Comparison of ENCODE assay signal across 23 cellular contexts in the genomic region with DNA sequence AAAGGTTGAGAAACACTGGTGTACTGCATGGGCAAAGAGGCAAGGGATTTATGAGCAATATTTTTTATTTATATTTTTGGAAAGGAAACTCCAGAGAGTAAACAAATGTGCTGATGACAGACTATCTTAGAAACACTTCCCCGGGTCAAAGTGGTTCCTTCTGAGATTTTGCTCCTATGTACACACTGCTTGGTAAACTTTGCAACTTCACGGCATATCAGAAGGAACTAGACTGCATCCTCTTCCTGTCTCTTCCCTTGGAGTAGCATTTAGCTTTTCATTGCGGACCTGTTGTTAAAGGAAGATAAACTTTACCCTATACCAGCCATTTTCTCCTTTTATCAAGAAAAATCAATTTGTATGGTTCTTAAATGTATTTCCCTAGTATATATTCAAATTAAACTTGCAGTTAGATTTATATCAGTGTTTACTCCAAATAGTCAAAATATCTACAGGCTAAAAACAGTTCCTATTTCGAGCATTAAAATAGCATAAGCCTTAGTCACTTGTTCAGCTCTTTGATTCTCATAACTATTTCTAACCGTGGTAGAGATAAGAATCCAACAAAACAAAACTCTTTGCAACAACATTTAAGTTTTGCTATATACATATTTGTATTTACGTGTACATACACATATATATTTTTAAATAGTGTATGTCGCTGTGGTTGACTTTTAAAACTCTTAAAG. TPM values are rescaled to one million over a fixed set of nuclear protein-coding genes. Genes with fewer than 3 reads are reported as not detected.
DNase-seq lines count a peak whose midpoint lies in the region; ATAC-seq and TF ChIP-seq lines count a peak whose summit lies in the region.
"Had no signal": no experiment of that assay in that cellular context is flagged by ENCODE, and none has a peak within 500 bp of the region (broad histone marks: within the 10 kb centered on the region; RNA-seq: fewer than 3 reads in every experiment).

No MANE protein-coding gene starts in this region.

- intact Hi-C loops in left ventricle myocardium inferior (cut with micrococcal nuclease), result no loop called here
- intact Hi-C loops in cardiac septum (cut with DNase I), result no loop called here
- intact Hi-C loops in colonic mucosa (cut with DNase I), result no loop called here
- intact Hi-C loops in right lobe of liver (cut with DNase I), result no loop called here
- intact Hi-C loops in transverse colon (cut with DNase I; ENCODE audit: low total_unique reads), result no loop called here
- intact Hi-C loops in activated naive CD4-positive, alpha-beta T cell treated with anti-CD3 and anti-CD28 coated beads for 36 hours (cut with micrococcal nuclease), result no loop called here
- intact Hi-C loops in posterior cingulate gyrus (cut with DNase I), result no loop called here

- H3K9me3 Mint-ChIP-seq in activated naive CD4-positive, alpha-beta T cell treated with anti-CD3 and anti-CD28 coated beads for 36 hours, result no peaks in the 10 kb centered on the region
- H3K9me3 Mint-ChIP-seq: activated CD4-positive, alpha-beta memory T cell treated with anti-CD3 and anti-CD28 coated beads, Interleukin-2, amount 10 ng/mL, durations not matched to agents 7 days and 5 days; activated naive CD8-positive, alpha-beta T cell treated with anti-CD3 and anti-CD28 coated beads, Interleukin-2, amount 10 ng/mL, durations not matched to agents 7 days and 5 days; activated T-cell treated with anti-CD3 and anti-CD28 coated beads, Interleukin-2, amount 50 U/mL, for 72 hours; CD4-positive, CD25-positive, alpha-beta regulatory T cell had no signal

- TF ChIP-seq EP300 in transverse colon (IDR thresholded peaks at IDR 0.05; ENCODE audit: low read depth), result no peak

- H3K27ac Mint-ChIP-seq in activated naive CD4-positive, alpha-beta T cell treated with anti-CD3 and anti-CD28 coated beads for 36 hours, result no peak overlapping the region
- H3K27ac Mint-ChIP-seq: activated CD4-positive, alpha-beta memory T cell treated with anti-CD3 and anti-CD28 coated beads, Interleukin-2, amount 10 ng/mL, durations not matched to agents 7 days and 5 days; activated naive CD8-positive, alpha-beta T cell treated with anti-CD3 and anti-CD28 coated beads, Interleukin-2, amount 10 ng/mL, durations not matched to agents 7 days and 5 days; activated T-cell treated with anti-CD3 and anti-CD28 coated beads, Interleukin-2, amount 50 U/mL, for 72 hours; CD4-positive, CD25-positive, alpha-beta regulatory T cell had no signal

- ATAC-seq in right lobe of liver (peak; percentile 79 to 94 (median 91)), GM21576 (IDR thresholded peaks at IDR 0.05; ENCODE audit: unreplicated experiment) (no peak)
- ATAC-seq: activated T-cell treated with anti-CD3 and anti-CD28 coated beads, Interleukin-2, amount 50 U/mL, for 72 hours had no signal

- H3K4me3 ChIP-seq in left ventricle myocardium inferior, result no peak overlapping the region
- no peak overlapping the region for H3K4me3 ChIP-seq in colonic mucosa
- no peak overlapping the region for H3K4me3 ChIP-seq in right lobe of liver
- H3K4me3 ChIP-seq in transverse colon, result no peak overlapping the region
- H3K4me3 ChIP-seq: ovary had no signal

- peaks cover 24% of the 10 kb centered on the region for H3K36me3 ChIP-seq in left ventricle myocardium inferior
- H3K36me3 ChIP-seq in colonic mucosa, result no peaks in the 10 kb centered on the region
- peaks cover 0 to 11% (median 0%) of the 10 kb centered on the region in 4 donors for H3K36me3 ChIP-seq in right lobe of liver
- peaks cover 0 to 4% (median 0%) of the 10 kb centered on the region in 4 donors for H3K36me3 ChIP-seq in transverse colon
- H3K36me3 ChIP-seq: ovary had no signal

- WGBS in right lobe of liver (ENCODE audit: insufficient coverage, low coverage, low lambda C conversion rate, missing lambda C conversion rate), result 51% methylated on average over 7 of the region's 7 CpGs
- 36 to 40% methylated on average over 7 of the region's 7 CpGs for WGBS in transverse colon (ENCODE audit: low coverage in 1 of 2), 2 donors

- H3K9me3 ChIP-seq in left ventricle myocardium inferior (replicated peaks), result no peaks in the 10 kb centered on the region
- no peaks in the 10 kb centered on the region for H3K9me3 ChIP-seq in colonic mucosa
- no peaks in the 10 kb centered on the region for H3K9me3 ChIP-seq in right lobe of liver
- no peaks in the 10 kb centered on the region for H3K9me3 ChIP-seq in transverse colon
- H3K9me3 ChIP-seq: ovary had no signal

- peak overlapping the region; percentile 22 for H3K27ac ChIP-seq in left ventricle myocardium inferior (replicated peaks)
- peak overlapping the region; percentile 16 for H3K27ac ChIP-seq in colonic mucosa
- H3K27ac ChIP-seq in right lobe of liver, result no peak overlapping the region
- peak overlapping the region in 3 of 4 donors; percentile 34 to 63 (median 55) for H3K27ac ChIP-seq in transverse colon
- H3K27ac ChIP-seq: ovary had no signal

- no peaks in the 10 kb centered on the region for H3K36me3 Mint-ChIP-seq in activated naive CD4-positive, alpha-beta T cell treated with anti-CD3 and anti-CD28 coated beads for 36 hours (ENCODE audit: low read depth)
- H3K36me3 Mint-ChIP-seq: activated naive CD8-positive, alpha-beta T cell treated with anti-CD3 and anti-CD28 coated beads, Interleukin-2, amount 10 ng/mL, durations not matched to agents 7 days and 5 days had no signal

- CTCF ChIA-PET in activated naive CD4-positive, alpha-beta T cell treated with anti-CD3 and anti-CD28 coated beads for 36 hours (lab: Charles Lee), result no interaction called here

- TF ChIP-seq POLR2A in right lobe of liver (IDR thresholded peaks at IDR 0.05) (no peak), transverse colon (IDR thresholded peaks at IDR 0.05) (no peak)

- in situ Hi-C loops in transverse colon (cut with MboI; ENCODE audit: low pct_ligation_motif_present in 1 of 4, low pct_unique_long_range_greater_than_20kb in 1 of 4, low sequenced_read_pairs in 3 of 4), result no loop called here

- H3K4me1 Mint-ChIP-seq in activated naive CD4-positive, alpha-beta T cell treated with anti-CD3 and anti-CD28 coated beads for 36 hours (ENCODE audit: low read depth), result no peaks in the 10 kb centered on the region
- H3K4me1 Mint-ChIP-seq: activated CD4-positive, alpha-beta memory T cell treated with anti-CD3 and anti-CD28 coated beads, Interleukin-2, amount 10 ng/mL, durations not matched to agents 7 days and 5 days; activated naive CD8-positive, alpha-beta T cell treated with anti-CD3 and anti-CD28 coated beads, Interleukin-2, amount 10 ng/mL, durations not matched to agents 7 days and 5 days; CD4-positive, CD25-positive, alpha-beta regulatory T cell had no signal

- H3K9ac ChIP-seq in colonic mucosa (ENCODE audit: low read depth in 2 of 2, low read length in 2 of 2), result no peak overlapping the region

- DNase-seq in left ventricle myocardium inferior (no peak), cardiac septum (ENCODE audit: low spot score) (no peak), colonic mucosa (no peak), right lobe of liver (no peak), transverse colon (no peak), posterior cingulate gyrus (no peak)
- no peak for DNase-seq in activated naive CD4-positive, alpha-beta T cell treated with anti-CD3 and anti-CD28 coated beads for 36 hours
- DNase-seq: activated CD4-positive, alpha-beta memory T cell treated with anti-CD3 and anti-CD28 coated beads, Interleukin-2, amount 10 ng/mL, durations not matched to agents 7 days and 5 days; activated naive CD8-positive, alpha-beta T cell treated with anti-CD3 and anti-CD28 coated beads, Interleukin-2, amount 10 ng/mL, durations not matched to agents 7 days and 5 days; activated T-cell treated with anti-CD3 and anti-CD28 coated beads, Interleukin-2, amount 50 U/mL, for 72 hours; CD4-positive, CD25-positive, alpha-beta regulatory T cell; DMS79 treated with DMSO at 0.1 percent for 48 hours; GOT3; head of caudate nucleus; islet precursor cell; NCI-H1105 treated with DMSO at 0.1 percent for 48 hours; ovary; stimulated activated CD4-positive, alpha-beta T cell treated with anti-CD3 and anti-CD28 coated beads, Interleukin-12 subunit alpha, Interleukin-12 subunit beta, amount 100 ng/mL, for 4 hours; stimulated activated naive CD4-positive, alpha-beta T cell had no signal

- H3K4me1 ChIP-seq in left ventricle myocardium inferior (peaks cover 12% of the 10 kb centered on the region), colonic mucosa (no peaks in the 10 kb centered on the region), right lobe of liver (no peaks in the 10 kb centered on the region), transverse colon (peaks cover 0 to 15% (median 0%) of the 10 kb centered on the region in 4 donors)

- TF ChIP-seq CTCF in left ventricle myocardium inferior (IDR thresholded peaks at IDR 0.05; ENCODE audit: borderline replicate concordance) (no peak), colonic mucosa (IDR thresholded peaks at IDR 0.05) (no peak), right lobe of liver (IDR thresholded peaks at IDR 0.05) (no peak), transverse colon (IDR thresholded peaks at IDR 0.05) (no peak)

- no peaks in the 10 kb centered on the region for H3K27me3 Mint-ChIP-seq in activated naive CD4-positive, alpha-beta T cell treated with anti-CD3 and anti-CD28 coated beads for 36 hours (ENCODE audit: low read depth)
- H3K27me3 Mint-ChIP-seq: activated CD4-positive, alpha-beta memory T cell treated with anti-CD3 and anti-CD28 coated beads, Interleukin-2, amount 10 ng/mL, durations not matched to agents 7 days and 5 days; activated naive CD8-positive, alpha-beta T cell treated with anti-CD3 and anti-CD28 coated beads, Interleukin-2, amount 10 ng/mL, durations not matched to agents 7 days and 5 days; CD4-positive, CD25-positive, alpha-beta regulatory T cell had no signal

- H3K27me3 ChIP-seq in left ventricle myocardium inferior (ENCODE audit: low read depth) (no peaks in the 10 kb centered on the region), colonic mucosa (no peaks in the 10 kb centered on the region), right lobe of liver (no peaks in the 10 kb centered on the region), transverse colon (no peaks in the 10 kb centered on the region)
- H3K27me3 ChIP-seq: ovary had no signal

- H3K4me3 Mint-ChIP-seq in activated naive CD4-positive, alpha-beta T cell treated with anti-CD3 and anti-CD28 coated beads for 36 hours, result no peak overlapping the region
- H3K4me3 Mint-ChIP-seq: activated CD4-positive, alpha-beta memory T cell treated with anti-CD3 and anti-CD28 coated beads, Interleukin-2, amount 10 ng/mL, durations not matched to agents 7 days and 5 days; activated naive CD8-positive, alpha-beta T cell treated with anti-CD3 and anti-CD28 coated beads, Interleukin-2, amount 10 ng/mL, durations not matched to agents 7 days and 5 days; activated T-cell treated with anti-CD3 and anti-CD28 coated beads, Interleukin-2, amount 50 U/mL, for 72 hours; CD4-positive, CD25-positive, alpha-beta regulatory T cell had no signal

RNA-seq across cellular contexts. Expression of a gene that starts 48.0 kb away (rescaled TPM):
- total RNA-seq in left ventricle myocardium inferior, result not detected
- total RNA-seq in cardiac septum, result not detected
- total RNA-seq in colonic mucosa, result 100 to 1,000 TPM in 1 of 2 donors, 10 to 100 TPM in 1; 48.9 to 130 TPM
- total RNA-seq in right lobe of liver, result 1 to 10 TPM in 3 of 6 experiments, under 1 TPM in 3; 0.46 to 2.6 (median 0.91) TPM
- total RNA-seq in transverse colon, result 100 to 1,000 TPM in 1 of 4 donors, 10 to 100 TPM in 3; 31.0 to 102 (median 86.3) TPM
- total RNA-seq in activated naive CD4-positive, alpha-beta T cell treated with anti-CD3 and anti-CD28 coated beads for 36 hours, result not detected
- total RNA-seq: activated CD4-positive, alpha-beta memory T cell treated with anti-CD3 and anti-CD28 coated beads, Interleukin-2, amount 10 ng/mL, durations not matched to agents 7 days and 5 days; activated naive CD8-positive, alpha-beta T cell treated with anti-CD3 and anti-CD28 coated beads, Interleukin-2, amount 10 ng/mL, durations not matched to agents 7 days and 5 days; activated T-cell treated with anti-CD3 and anti-CD28 coated beads, Interleukin-2, amount 50 U/mL, for 72 hours; CD4-positive, CD25-positive, alpha-beta regulatory T cell; chondrocyte; epithelial cell of proximal tubule; ureter had no signal

RNA-seq across cellular contexts. Expression of a gene that starts 55.5 kb away (rescaled TPM):
- total RNA-seq in left ventricle myocardium inferior, result 21.7 TPM
- total RNA-seq in cardiac septum, result 21.0 TPM
- 1 to 10 TPM; 1.6 to 6.3 TPM for total RNA-seq in colonic mucosa
- 1 to 10 TPM; 4.0 to 6.9 (median 6.1) TPM for total RNA-seq in right lobe of liver
- 1 to 10 TPM; 1.5 to 4.0 (median 3.0) TPM for total RNA-seq in transverse colon
- not detected for total RNA-seq in activated naive CD4-positive, alpha-beta T cell treated with anti-CD3 and anti-CD28 coated beads for 36 hours
- total RNA-seq: activated CD4-positive, alpha-beta memory T cell treated with anti-CD3 and anti-CD28 coated beads, Interleukin-2, amount 10 ng/mL, durations not matched to agents 7 days and 5 days; activated naive CD8-positive, alpha-beta T cell treated with anti-CD3 and anti-CD28 coated beads, Interleukin-2, amount 10 ng/mL, durations not matched to agents 7 days and 5 days; activated T-cell treated with anti-CD3 and anti-CD28 coated beads, Interleukin-2, amount 50 U/mL, for 72 hours; CD4-positive, CD25-positive, alpha-beta regulatory T cell; epithelial cell of proximal tubule had no signal

Comparison
In these comparisons a context has a peak if more than half of its experiments do, and no peak if none do; other contexts are left out.
1. H3K27ac ChIP-seq: peak in left ventricle myocardium inferior (single experiment), colonic mucosa (single experiment) and transverse colon (3 of 4); none in right lobe of liver (0 of 3).
2. RNA of a gene that starts 48.0 kb away (total RNA-seq): 48.9 to 130 TPM in colonic mucosa and 31.0 to 102 TPM in transverse colon; 0.46 to 2.6 TPM in right lobe of liver, not detected in left ventricle myocardium inferior (single experiment), not detected in cardiac septum (single experiment) and not detected in activated naive CD4-positive, alpha-beta T cell treated with anti-CD3 and anti-CD28 coated beads for 36 hours; every median in the first group is over 4 times any median in the second.